28 cellular contexts compared by ENCODE assay signal in the genomic region with DNA sequence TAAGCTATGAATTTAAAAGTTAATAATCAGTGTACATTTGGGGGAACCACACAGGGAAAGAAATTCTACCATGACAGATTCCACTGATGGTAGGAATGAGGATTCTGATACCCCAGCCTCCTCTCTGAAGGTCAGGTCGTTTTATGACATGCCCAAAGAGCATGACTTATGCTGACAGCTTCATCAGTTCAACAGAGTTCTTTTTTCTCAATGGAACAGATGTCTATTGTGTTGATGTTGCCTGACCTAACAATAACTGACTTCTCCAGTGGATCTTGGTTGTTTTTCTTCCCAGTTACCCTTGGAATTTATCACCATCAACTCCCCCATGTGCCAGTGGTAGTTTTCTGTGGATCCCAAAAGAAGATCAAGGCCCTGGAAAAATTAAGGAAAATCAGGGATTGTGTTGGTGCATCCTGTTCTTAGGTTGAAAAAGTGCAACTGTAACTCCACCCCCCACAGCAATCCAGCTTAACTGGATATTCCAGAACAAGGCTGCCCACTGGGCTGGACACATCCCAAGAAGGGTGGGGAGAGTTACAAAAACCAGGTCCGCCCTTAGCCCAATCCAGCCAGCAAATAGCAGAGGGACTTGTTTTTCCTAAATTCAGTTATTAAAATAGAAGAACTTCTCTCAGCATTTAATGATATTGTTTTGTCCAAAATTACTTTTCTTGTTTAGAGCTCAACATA. TPM values are rescaled to one million over a fixed set of nuclear protein-coding genes. Genes with fewer than 3 reads are reported as not detected.
DNase-seq lines count a peak whose midpoint lies in the region; ATAC-seq and TF ChIP-seq lines count a peak whose summit lies in the region.
"Had no signal": no experiment of that assay in that cellular context is flagged by ENCODE, and none has a peak within 500 bp of the region (broad histone marks: within the 10 kb centered on the region; RNA-seq: fewer than 3 reads in every experiment).

No MANE protein-coding gene starts in this region.

- H3K9me3 ChIP-seq in right lobe of liver = no peaks in the 10 kb centered on the region
- H3K9me3 ChIP-seq: neutrophil, SK-N-SH, transverse colon had no signal

- DNase-seq in HT-29 (ENCODE audit: low spot score) = peak; percentile 65
- DNase-seq in epithelial cell of esophagus (ENCODE audit: low read depth) = peak; percentile 82
- peak in 1 of 3 donors; percentile 67 for DNase-seq in right lobe of liver
- DNase-seq in type B pancreatic cell (ENCODE audit: extremely low spot score, unreplicated experiment) = no peak
- no peak for DNase-seq in NCI-H345 treated with DMSO at 0.1 percent for 48 hours (lab: John Stamatoyannopoulos, UW; ENCODE audit: unreplicated experiment)
- DNase-seq in activated naive CD8-positive, alpha-beta T cell treated with anti-CD3 and anti-CD28 coated beads, Interleukin-2, amount 50 U/mL, for 24 hours = no peak
- DNase-seq: activated CD4-positive, alpha-beta T cell treated with anti-CD3 and anti-CD28 coated beads for 1 hour; activated CD8-positive, alpha-beta T cell treated with anti-CD3 and anti-CD28 coated beads, Interleukin-2, amount 10 ng/mL, durations not matched to agents 7 days and 5 days; activated gamma-delta T cell treated with Interleukin-2 at 50 U/mL for 16 hours; activated T-cell treated with anti-CD3 and anti-CD28 coated beads for 4 hours; C1 segment of cervical spinal cord; cerebellar nuclear complex; DND-41; HCEC 1CT; kidney glomerular epithelial cell; mesendoderm; MV-4-11; NCI-H1436 treated with DMSO at 0.1 percent for 48 hours; NCI-H2107; NCI-H446; NCI-H774; SK-N-SH; T-helper 17 cell; transverse colon had no signal

- no peaks in the 10 kb centered on the region for H3K27me3 ChIP-seq in right lobe of liver
- H3K27me3 ChIP-seq: neutrophil had no signal

- H3K4me1 Mint-ChIP-seq in type B pancreatic cell (ENCODE audit: unreplicated experiment) = peaks cover 4% of the 10 kb centered on the region
- H3K4me1 Mint-ChIP-seq in activated naive CD8-positive, alpha-beta T cell treated with anti-CD3 and anti-CD28 coated beads, Interleukin-2, amount 50 U/mL, for 24 hours = peaks cover 18% of the 10 kb centered on the region

- intact Hi-C loops in right lobe of liver (cut with DNase I) = no loop called here

- 46% methylated on average over 2 of the region's 2 CpGs for WGBS in right lobe of liver (ENCODE audit: insufficient coverage, low coverage, low lambda C conversion rate, missing lambda C conversion rate)

- no peaks in the 10 kb centered on the region for H3K36me3 ChIP-seq in right lobe of liver
- H3K36me3 ChIP-seq: neutrophil, transverse colon had no signal

- ATAC-seq in right lobe of liver (peak in 2 of 4 donors; percentile 11 to 15), HG03439 (IDR thresholded peaks at IDR 0.05; ENCODE audit: unreplicated experiment) (no peak)
- ATAC-seq in activated naive CD8-positive, alpha-beta T cell treated with anti-CD3 and anti-CD28 coated beads, Interleukin-2, amount 50 U/mL, for 24 hours = no peak
- ATAC-seq: activated CD8-positive, alpha-beta T cell treated with anti-CD3 and anti-CD28 coated beads, Interleukin-2, amount 10 ng/mL, durations not matched to agents 7 days and 5 days; T-helper 17 cell had no signal

- peak overlapping the region; percentile 39 for H3K27ac Mint-ChIP-seq in type B pancreatic cell
- H3K27ac Mint-ChIP-seq in activated naive CD8-positive, alpha-beta T cell treated with anti-CD3 and anti-CD28 coated beads, Interleukin-2, amount 50 U/mL, for 24 hours = no peak overlapping the region
- H3K27ac Mint-ChIP-seq: activated CD8-positive, alpha-beta T cell treated with anti-CD3 and anti-CD28 coated beads, Interleukin-2, amount 10 ng/mL, durations not matched to agents 7 days and 5 days; progenitor cell of endocrine pancreas; stimulated activated naive CD8-positive, alpha-beta T cell treated with anti-CD3 and anti-CD28 coated beads, Interleukin-15, Interleukin-2, amounts not matched to agents 100 ng/mL and 50 ng/mL, for 24 hours; T-helper 17 cell had no signal

- H3K27ac ChIP-seq in right lobe of liver = peak overlapping the region; percentile 30 to 67 (median 66)
- H3K27ac ChIP-seq: neutrophil, transverse colon had no signal

- no peak for TF ChIP-seq CTCF in epithelial cell of esophagus (IDR thresholded peaks at IDR 0.05; ENCODE audit: insufficient read depth, low read depth, low read length, missing control alignments)
- no peak for TF ChIP-seq CTCF in right lobe of liver (IDR thresholded peaks at IDR 0.05)
- no peak for TF ChIP-seq CTCF in type B pancreatic cell (conservative IDR thresholded peaks at IDR 0.05)

- no peak for TF ChIP-seq POLR2A in right lobe of liver (IDR thresholded peaks at IDR 0.05)

- H3K4me3 ChIP-seq in epithelial cell of esophagus (ENCODE audit: low read length) (no peak overlapping the region), right lobe of liver (no peak overlapping the region)
- H3K4me3 ChIP-seq: transverse colon had no signal

- H3K36me3 Mint-ChIP-seq in type B pancreatic cell = no peaks in the 10 kb centered on the region
- H3K36me3 Mint-ChIP-seq in activated naive CD8-positive, alpha-beta T cell treated with anti-CD3 and anti-CD28 coated beads, Interleukin-2, amount 50 U/mL, for 24 hours (ENCODE audit: low read depth) = peaks cover 2% of the 10 kb centered on the region

- H3K9me3 Mint-ChIP-seq in type B pancreatic cell = no peaks in the 10 kb centered on the region
- no peaks in the 10 kb centered on the region for H3K9me3 Mint-ChIP-seq in activated naive CD8-positive, alpha-beta T cell treated with anti-CD3 and anti-CD28 coated beads, Interleukin-2, amount 50 U/mL, for 24 hours
- H3K9me3 Mint-ChIP-seq: stimulated activated naive CD8-positive, alpha-beta T cell treated with anti-CD3 and anti-CD28 coated beads, Interleukin-15, Interleukin-2, amounts not matched to agents 100 ng/mL and 50 ng/mL, for 24 hours had no signal

- H3K27me3 Mint-ChIP-seq in type B pancreatic cell = peaks cover 7% of the 10 kb centered on the region
- H3K27me3 Mint-ChIP-seq in activated naive CD8-positive, alpha-beta T cell treated with anti-CD3 and anti-CD28 coated beads, Interleukin-2, amount 50 U/mL, for 24 hours = peaks cover 37% of the 10 kb centered on the region

- H3K4me1 ChIP-seq in right lobe of liver = peaks cover 0 to 46% (median 5%) of the 10 kb centered on the region in 4 donors
- H3K4me1 ChIP-seq: transverse colon had no signal

- H3K4me3 Mint-ChIP-seq in type B pancreatic cell = peak overlapping the region; percentile 44
- H3K4me3 Mint-ChIP-seq in activated naive CD8-positive, alpha-beta T cell treated with anti-CD3 and anti-CD28 coated beads, Interleukin-2, amount 50 U/mL, for 24 hours = no peak overlapping the region
- H3K4me3 Mint-ChIP-seq: activated CD8-positive, alpha-beta T cell treated with anti-CD3 and anti-CD28 coated beads, Interleukin-2, amount 10 ng/mL, durations not matched to agents 7 days and 5 days; stimulated activated naive CD8-positive, alpha-beta T cell treated with anti-CD3 and anti-CD28 coated beads, Interleukin-15, Interleukin-2, amounts not matched to agents 100 ng/mL and 50 ng/mL, for 24 hours; T-helper 17 cell had no signal

RNA-seq across cellular contexts. Expression of a gene that starts 31.5 kb away (rescaled TPM):
- 59.2 and 61.7 TPM in 2 replicates for total RNA-seq in HT-29 (2014; rRNA removed; shearing (Covaris generic))
- total RNA-seq in right lobe of liver (100 to 1,000 TPM; 212 to 450 (median 330) TPM), type B pancreatic cell (ENCODE audit: low replicate concordance) (49.9 and 61.2 TPM in 2 replicates)

RNA-seq across cellular contexts. Expression of a gene that starts 49.5 kb away (rescaled TPM):
- total RNA-seq in HT-29 (2014; rRNA removed; shearing (Covaris generic)) = 26.0 and 27.3 TPM in 2 replicates
- total RNA-seq in right lobe of liver (10 to 100 TPM in 3 of 6 experiments, 1 to 10 TPM in 3; 6.0 to 14.9 (median 10.0) TPM), type B pancreatic cell (ENCODE audit: low replicate concordance) (9.0 and 13.5 TPM in 2 replicates)

Comparison
In these comparisons a context has a peak if more than half of its experiments do, and no peak if none do; other contexts are left out.
1. DNase-seq: peak in HT-29 (single experiment) and epithelial cell of esophagus (single experiment); none in type B pancreatic cell (single experiment), NCI-H345 treated with DMSO at 0.1 percent for 48 hours (single experiment) and activated naive CD8-positive, alpha-beta T cell treated with anti-CD3 and anti-CD28 coated beads, Interleukin-2, amount 50 U/mL, for 24 hours (single experiment).